In genomic region chr5:155729684-155730059, GRCh38 we compare ENCODE assay signal across 9 cellular contexts.
DNase-seq lines count a peak whose midpoint lies in the region; ATAC-seq, FAIRE-seq and TF ChIP-seq lines count a peak whose summit lies in the region.
"Had no signal": no experiment of that assay in that cellular context is flagged by ENCODE, and none has a peak within 500 bp of the region (broad histone marks: within the 10 kb centered on the region; RNA-seq: fewer than 3 reads in every experiment).

No MANE protein-coding gene starts in this region.

- no peak for TF ChIP-seq POLR2A in ovary (IDR thresholded peaks at IDR 0.05)

- H3K27me3 ChIP-seq in NT2/D1 (ENCODE audit: insufficient read depth, insufficient read length) (peaks cover 86% of the 10 kb centered on the region), ovary (no peaks in the 10 kb centered on the region)

- intact Hi-C loops in left cardiac atrium (cut with DNase I) (loop anchor here in 1 of 2 donors (2.0 to 10.0 kb wide), 2 partner anchors 591 to 765 kb away; no protein-coding TSS in a partner anchor), ovary (cut with DNase I) (no loop called here)

- no peaks in the 10 kb centered on the region for H3K4me1 ChIP-seq in NT2/D1 (ENCODE audit: insufficient read depth, insufficient read length)
- peaks cover 6% of the 10 kb centered on the region for H3K4me1 ChIP-seq in ovary (ENCODE audit: insufficient read depth)

- H3K27ac ChIP-seq in ovary, result no peak overlapping the region
- H3K27ac ChIP-seq: PC-9 had no signal

- no peak for FAIRE-seq in GM19239 (lab: Jason Lieb, UNC)

- H3K9me3 ChIP-seq in NT2/D1 (ENCODE audit: insufficient read depth, low read length), result no peaks in the 10 kb centered on the region
- H3K9me3 ChIP-seq in ovary, result no peaks in the 10 kb centered on the region

- TF ChIP-seq EP300 in ovary (IDR thresholded peaks at IDR 0.05), result no peak

- ATAC-seq in left cardiac atrium, result peak; percentile 67 to 70
- ATAC-seq in GM21381 (IDR thresholded peaks at IDR 0.05; ENCODE audit: unreplicated experiment), result no peak
- ATAC-seq in HG03342 (IDR thresholded peaks at IDR 0.05; ENCODE audit: unreplicated experiment), result no peak

- H3K4me3 ChIP-seq in NT2/D1 (ENCODE audit: insufficient read length, low read depth) (peak overlapping the region; percentile 61), ovary (no peak overlapping the region)
- H3K4me3 ChIP-seq: PC-9 had no signal

- H3K36me3 ChIP-seq in NT2/D1 (ENCODE audit: insufficient read depth, insufficient read length, low read length) (no peaks in the 10 kb centered on the region), ovary (no peaks in the 10 kb centered on the region)

- DNase-seq in DMS 273 treated with DMSO at 0.1 percent for 48 hours (lab: John Stamatoyannopoulos, UW) (peak; percentile 22), NT2/D1 (ENCODE audit: low read depth, low spot score) (no peak), left cardiac atrium (peak; percentile 67), ovary (peak; percentile 16 to 79 (median 46)), GM19239 (ENCODE audit: insufficient read length, low spot score) (no peak)
- DNase-seq in central memory CD4-positive, alpha-beta T cell, result no peak
- DNase-seq: PC-9 had no signal

- H3K9ac ChIP-seq in NT2/D1 (ENCODE audit: insufficient read length, low read depth), result peak overlapping the region; percentile 72

- TF ChIP-seq CTCF in ovary (IDR thresholded peaks at IDR 0.05), result no peak

- 0 to 1% (median 1%) methylated on average over 13 of the region's 13 CpGs for WGBS in ovary, 3 donors

Comparison
In these comparisons a context has a peak if more than half of its experiments do, and no peak if none do; other contexts are left out.
1. DNase-seq: peak in DMS 273 treated with DMSO at 0.1 percent for 48 hours (single experiment), left cardiac atrium (single experiment) and ovary (5 of 5); none in NT2/D1 (single experiment), GM19239 (single experiment) and central memory CD4-positive, alpha-beta T cell (single experiment).
2. ATAC-seq: peak in left cardiac atrium (2 of 2); none in GM21381 (single experiment) and HG03342 (single experiment).